In genomic region chr4:174119818-174120217, GRCh38 we compare ENCODE assay signal across 13 cellular contexts.
DNase-seq lines count a peak whose midpoint lies in the region; ATAC-seq and TF ChIP-seq lines count a peak whose summit lies in the region.
"Had no signal": no experiment of that assay in that cellular context is flagged by ENCODE, and none has a peak within 500 bp of the region (broad histone marks: within the 10 kb centered on the region; RNA-seq: fewer than 3 reads in every experiment).

No MANE protein-coding gene starts in this region.

- TF ChIP-seq POLR2A in lower leg skin (IDR thresholded peaks at IDR 0.05), result no peak

- H3K9ac ChIP-seq in skeletal muscle satellite cell (ENCODE audit: low read depth, low read length), result peak overlapping the region; percentile 43

- TF ChIP-seq CTCF in HEK293 (tag by site-specific recombination; IDR thresholded peaks at IDR 0.05) (no peak), lower leg skin (IDR thresholded peaks at IDR 0.05) (no peak)

- ATAC-seq in activated T-helper 17 cell treated with anti-CD3 and anti-CD28 coated beads, Interleukin-2, amount 50 U/mL, for 72 hours (replicated peaks), result no peak
- ATAC-seq in right cardiac atrium, result no peak
- no peak for ATAC-seq in stimulated activated naive B cell treated with anti-CD40 and anti-IgM and Interleukin-4, amounts not matched to agents 10 μg/mL and 1 μg/mL and 100 μg/mL, for 72 hours (replicated peaks)
- ATAC-seq: esophagus mucosa had no signal

- peak overlapping the region; percentile 37 for H3K4me3 Mint-ChIP-seq in activated T-helper 17 cell treated with anti-CD3 and anti-CD28 coated beads, Interleukin-2, amount 50 U/mL, for 72 hours
- no peak overlapping the region for H3K4me3 Mint-ChIP-seq in stimulated activated naive B cell treated with anti-CD40 and anti-IgM and Interleukin-4, amounts not matched to agents 10 μg/mL and 1 μg/mL and 100 μg/mL, for 72 hours
- H3K4me3 Mint-ChIP-seq: activated CD8-positive, alpha-beta T cell treated with anti-CD3 and anti-CD28 coated beads for 36 hours had no signal

- H3K4me1 Mint-ChIP-seq in activated T-helper 17 cell treated with anti-CD3 and anti-CD28 coated beads, Interleukin-2, amount 50 U/mL, for 72 hours, result no peaks in the 10 kb centered on the region
- peaks cover 0 to 4% of the 10 kb centered on the region in 2 donors for H3K4me1 Mint-ChIP-seq in stimulated activated naive B cell treated with anti-CD40 and anti-IgM and Interleukin-4, amounts not matched to agents 10 μg/mL and 1 μg/mL and 100 μg/mL, for 72 hours

- CTCF ChIA-PET in HEK293 (lab: Yijun Ruan, JAX), result interaction anchor here (0.7 to 1.5 kb wide), 8 partner anchors 8 to 129 kb away, joined by 3 to 5 read pairs (median 4); no protein-coding TSS in a partner anchor

- H3K4me3 ChIP-seq in HEK293 (ENCODE audit: low read depth, low read length) (no peak overlapping the region), right cardiac atrium (ENCODE audit: low read length) (peak overlapping the region; percentile 23), skeletal muscle satellite cell (ENCODE audit: low read length) (peak overlapping the region; percentile 70), lower leg skin (ENCODE audit: low read depth, poor library complexity, severe bottlenecking) (no peak overlapping the region)
- H3K4me3 ChIP-seq: left lung had no signal

- no peaks in the 10 kb centered on the region for H3K9me3 Mint-ChIP-seq in activated T-helper 17 cell treated with anti-CD3 and anti-CD28 coated beads, Interleukin-2, amount 50 U/mL, for 72 hours
- H3K9me3 Mint-ChIP-seq in stimulated activated naive B cell treated with anti-CD40 and anti-IgM and Interleukin-4, amounts not matched to agents 10 μg/mL and 1 μg/mL and 100 μg/mL, for 72 hours, result no peaks in the 10 kb centered on the region
- H3K9me3 Mint-ChIP-seq: activated CD8-positive, alpha-beta T cell treated with anti-CD3 and anti-CD28 coated beads for 36 hours had no signal

- peak overlapping the region; percentile 77 for H3K4me2 ChIP-seq in skeletal muscle satellite cell (ENCODE audit: low read length)

- WGBS in right cardiac atrium, result 27% methylated on average over 3 of the region's 3 CpGs
- 37 to 45% methylated on average over 3 of the region's 3 CpGs for whole genome bisulfite sequencing in lower leg skin, 2 donors

- H3K36me3 ChIP-seq in HEK293 (ENCODE audit: control insufficient read depth in 2 of 2, insufficient read depth in 1 of 2, low read length in 2 of 2) (no peaks in the 10 kb centered on the region), skeletal muscle satellite cell (ENCODE audit: insufficient read depth, low read length) (no peaks in the 10 kb centered on the region)
- H3K36me3 ChIP-seq: left lung had no signal

- H3K27me3 Mint-ChIP-seq in activated T-helper 17 cell treated with anti-CD3 and anti-CD28 coated beads, Interleukin-2, amount 50 U/mL, for 72 hours, result peaks cover 41% of the 10 kb centered on the region
- H3K27me3 Mint-ChIP-seq in stimulated activated naive B cell treated with anti-CD40 and anti-IgM and Interleukin-4, amounts not matched to agents 10 μg/mL and 1 μg/mL and 100 μg/mL, for 72 hours, result peaks cover 33 to 44% of the 10 kb centered on the region in 2 donors

- intact Hi-C loops in right cardiac atrium (cut with DNase I) (loop anchor here in 2 of 4 donors (10.0 kb wide), 1 partner anchor 615 kb away; no protein-coding TSS in a partner anchor), lower leg skin (cut with DNase I; ENCODE audit: low total_unique reads) (loop anchor here (10.0 kb wide), 1 partner anchor 615 kb away; no protein-coding TSS in a partner anchor)

- no peaks in the 10 kb centered on the region for H3K36me3 Mint-ChIP-seq in activated T-helper 17 cell treated with anti-CD3 and anti-CD28 coated beads, Interleukin-2, amount 50 U/mL, for 72 hours (ENCODE audit: low read depth)
- no peaks in the 10 kb centered on the region for H3K36me3 Mint-ChIP-seq in stimulated activated naive B cell treated with anti-CD40 and anti-IgM and Interleukin-4, amounts not matched to agents 10 μg/mL and 1 μg/mL and 100 μg/mL, for 72 hours

- H3K27ac Mint-ChIP-seq in activated T-helper 17 cell treated with anti-CD3 and anti-CD28 coated beads, Interleukin-2, amount 50 U/mL, for 72 hours, result no peak overlapping the region
- no peak overlapping the region for H3K27ac Mint-ChIP-seq in stimulated activated naive B cell treated with anti-CD40 and anti-IgM and Interleukin-4, amounts not matched to agents 10 μg/mL and 1 μg/mL and 100 μg/mL, for 72 hours
- H3K27ac Mint-ChIP-seq: activated CD8-positive, alpha-beta T cell treated with anti-CD3 and anti-CD28 coated beads for 36 hours had no signal

- no peaks in the 10 kb centered on the region for H3K4me1 ChIP-seq in HEK293 (ENCODE audit: control insufficient read depth, insufficient read depth, low read length)
- H3K4me1 ChIP-seq in right cardiac atrium (ENCODE audit: control insufficient read depth, insufficient read depth, low read length), result no peaks in the 10 kb centered on the region
- peaks cover 12% of the 10 kb centered on the region for H3K4me1 ChIP-seq in skeletal muscle satellite cell (ENCODE audit: control insufficient read depth, insufficient read depth, low read length)
- H3K4me1 ChIP-seq: left lung had no signal

- no peak for DNase-seq in right cardiac atrium
- DNase-seq in NCI-H1694 (lab: John Stamatoyannopoulos, UW), result no peak
- no peak for DNase-seq in lower leg skin (ENCODE audit: low spot score in 2 of 2)
- DNase-seq in stimulated activated naive B cell treated with anti-CD40 and anti-IgM and Interleukin-4, amounts not matched to agents 10 μg/mL and 1 μg/mL and 100 μg/mL, for 72 hours, result no peak
- no peak for DNase-seq in DMS79 (lab: John Stamatoyannopoulos, UW)
- DNase-seq: DMS 273 treated with DMSO at 0.1 percent for 48 hours, KG1, left lung had no signal

- no peak overlapping the region for H3K27ac ChIP-seq in HEK293 (ENCODE audit: extremely low read depth, low read depth, low read length)
- no peak overlapping the region for H3K27ac ChIP-seq in right cardiac atrium (ENCODE audit: low read length)
- H3K27ac ChIP-seq: left lung had no signal

- H3K9me3 ChIP-seq in HEK293 (ENCODE audit: control insufficient read depth, insufficient read depth, low read depth, low read length), result no peaks in the 10 kb centered on the region
- H3K9me3 ChIP-seq in right cardiac atrium (ENCODE audit: control insufficient read depth, low read length), result no peaks in the 10 kb centered on the region
- no peaks in the 10 kb centered on the region for H3K9me3 ChIP-seq in skeletal muscle satellite cell (replicated peaks; ENCODE audit: low read length)
- H3K9me3 ChIP-seq: left lung had no signal

- H3K27me3 ChIP-seq in right cardiac atrium (ENCODE audit: control insufficient read depth, insufficient read depth) (no peaks in the 10 kb centered on the region), skeletal muscle satellite cell (ENCODE audit: control insufficient read depth, insufficient read depth, low read length) (peaks cover 2% of the 10 kb centered on the region)

- POLR2A ChIA-PET in HEK293 (lab: Yijun Ruan, JAX), result no interaction called here

TF ChIP-seq in HEK293, 187 proteins besides CTCF, POLR2A, EP300 and RAD21:
- 0 out of 2 replicates have a peak, but pooled peaks have one; percentile 19 for TF ChIP-seq SCRT1 (tag by site-specific recombination; IDR thresholded peaks at IDR 0.05; ENCODE audit: borderline replicate concordance)
- no peak for TF ChIP-seq ZNF707 (tag by site-specific recombination; IDR thresholded peaks at IDR 0.05)
- no peak for TF ChIP-seq ZBTB21 (tag by site-specific recombination; IDR thresholded peaks at IDR 0.05)
- TF ChIP-seq ZNF473 (tag by site-specific recombination; IDR thresholded peaks at IDR 0.05), result no peak
- peak; percentile 61; the same call in 1 of the 2 replicates for TF ChIP-seq SCRT2 (tag by site-specific recombination; IDR thresholded peaks at IDR 0.05)
- no peak for TF ChIP-seq INSM2 (tag by site-specific recombination; IDR thresholded peaks at IDR 0.05)
- no peak for TF ChIP-seq ZNF214 (tag by site-specific recombination; IDR thresholded peaks at IDR 0.05; ENCODE audit: borderline replicate concordance)
- no peak for TF ChIP-seq ZNF404 (tag by site-specific recombination; IDR thresholded peaks at IDR 0.05)
- TF ChIP-seq ZBTB20 (tag by site-specific recombination; IDR thresholded peaks at IDR 0.05), result no peak
- TF ChIP-seq ZNF202 (tag by site-specific recombination; IDR thresholded peaks at IDR 0.05; ENCODE audit: borderline replicate concordance), result no peak
- TF ChIP-seq TRIM28 (IDR thresholded peaks at IDR 0.05; ENCODE audit: borderline replicate concordance, low read length), result no peak
TF ChIP-seq in HEK293: peak in this region for 2.

Comparison
In these comparisons a context has a peak if more than half of its experiments do, and no peak if none do; other contexts are left out.
1. H3K4me3 ChIP-seq: peak in right cardiac atrium (single experiment) and skeletal muscle satellite cell (single experiment); none in HEK293 (single experiment) and lower leg skin (single experiment).